ENCODE assay signal across 15 cellular contexts in genomic region chr17:61253937-61254677, GRCh38.
DNase-seq lines count a peak whose midpoint lies in the region; FAIRE-seq and TF ChIP-seq lines count a peak whose summit lies in the region.
"Had no signal": no experiment of that assay in that cellular context is flagged by ENCODE, and none has a peak within 500 bp of the region (broad histone marks: within the 10 kb centered on the region; RNA-seq: fewer than 3 reads in every experiment).

No MANE protein-coding gene starts in this region.

- intact Hi-C loops in CD14-positive monocyte (cut with micrococcal nuclease) = loop anchor here in 1 of 2 donors (5.0 kb wide), 1 partner anchor 117 kb away; no protein-coding TSS in a partner anchor

- peak overlapping the region; percentile 76 to 93 for H3K27ac ChIP-seq in coronary artery

- no peak for TF ChIP-seq CTCF in CD14-positive monocyte (IDR thresholded peaks at IDR 0.05)
- TF ChIP-seq CTCF in HFFc6 (IDR thresholded peaks at IDR 0.05) = no peak
- TF ChIP-seq CTCF in coronary artery (IDR thresholded peaks at IDR 0.05) = no peak
- TF ChIP-seq CTCF in neural crest cell (conservative IDR thresholded peaks at IDR 0.05) = no peak

- H3K36me3 Mint-ChIP-seq in CD14-positive monocyte = no peaks in the 10 kb centered on the region
- no peaks in the 10 kb centered on the region for H3K36me3 Mint-ChIP-seq in HFFc6 (ENCODE audit: low read depth)
- no peaks in the 10 kb centered on the region for H3K36me3 Mint-ChIP-seq in neural crest cell (ENCODE audit: low read depth)
- H3K36me3 Mint-ChIP-seq: activated CD4-positive, alpha-beta memory T cell treated with anti-CD3 and anti-CD28 coated beads for 36 hours had no signal

- no peak overlapping the region for H3K4me3 ChIP-seq in coronary artery

- DNase-seq in CD14-positive monocyte (ENCODE audit: low spot score) (no peak), HFFc6 (no peak), coronary artery (ENCODE audit: low spot score) (no peak), neural crest cell (ENCODE audit: low read depth, low spot score) (no peak), C1 segment of cervical spinal cord (lab: John Stamatoyannopoulos, UW) (no peak), hypothalamus (lab: John Stamatoyannopoulos, UW) (no peak), HTR-8/SVneo (ENCODE audit: insufficient read length, low spot score) (no peak), ureter (ENCODE audit: low spot score) (no peak)
- DNase-seq: activated CD4-positive, alpha-beta memory T cell treated with anti-CD3 and anti-CD28 coated beads for 36 hours; activated naive CD8-positive, alpha-beta T cell treated with anti-CD3 and anti-CD28 coated beads, Interleukin-2, amount 10 ng/mL, durations not matched to agents 7 days and 5 days; activated T-cell treated with anti-CD3 and anti-CD28 coated beads, Interleukin-2, amount 50 U/mL, for 24 hours; NCI-H1092; substantia nigra; T-cell had no signal

- FAIRE-seq in HTR-8/SVneo (lab: Jason Lieb, UNC) = no peak

- H3K27ac Mint-ChIP-seq in CD14-positive monocyte (peak overlapping the region in 5 of 7 donors; percentile 15 to 71 (median 63)), HFFc6 (peak overlapping the region; percentile 34; the same call in 1 of the 2 replicates), neural crest cell (ENCODE audit: unreplicated experiment) (peak overlapping the region; percentile 8)
- H3K27ac Mint-ChIP-seq: activated CD4-positive, alpha-beta memory T cell treated with anti-CD3 and anti-CD28 coated beads for 36 hours; activated naive CD8-positive, alpha-beta T cell treated with anti-CD3 and anti-CD28 coated beads, Interleukin-2, amount 10 ng/mL, durations not matched to agents 7 days and 5 days; activated T-cell treated with anti-CD3 and anti-CD28 coated beads, Interleukin-2, amount 50 U/mL, for 24 hours; T-cell had no signal

- no peak overlapping the region for H3K4me3 Mint-ChIP-seq in CD14-positive monocyte
- no peak overlapping the region for H3K4me3 Mint-ChIP-seq in HFFc6
- no peak overlapping the region for H3K4me3 Mint-ChIP-seq in neural crest cell
- H3K4me3 Mint-ChIP-seq: activated CD4-positive, alpha-beta memory T cell treated with anti-CD3 and anti-CD28 coated beads for 36 hours; activated naive CD8-positive, alpha-beta T cell treated with anti-CD3 and anti-CD28 coated beads, Interleukin-2, amount 10 ng/mL, durations not matched to agents 7 days and 5 days; activated T-cell treated with anti-CD3 and anti-CD28 coated beads, Interleukin-2, amount 50 U/mL, for 24 hours; central memory CD8-positive, alpha-beta T cell; T-cell had no signal

- H3K27me3 Mint-ChIP-seq in CD14-positive monocyte (ENCODE audit: low read depth in 3 of 3) (peaks cover 0 to 4% (median 3%) of the 10 kb centered on the region in 3 donors), HFFc6 (ENCODE audit: insufficient read depth) (no peaks in the 10 kb centered on the region; the same call in 1 of the 2 replicates), neural crest cell (ENCODE audit: low read depth) (no peaks in the 10 kb centered on the region)
- H3K27me3 Mint-ChIP-seq: activated CD4-positive, alpha-beta memory T cell treated with anti-CD3 and anti-CD28 coated beads for 36 hours; activated naive CD8-positive, alpha-beta T cell treated with anti-CD3 and anti-CD28 coated beads, Interleukin-2, amount 10 ng/mL, durations not matched to agents 7 days and 5 days; activated T-cell treated with anti-CD3 and anti-CD28 coated beads, Interleukin-2, amount 50 U/mL, for 24 hours; central memory CD8-positive, alpha-beta T cell; T-cell had no signal

- H3K4me1 Mint-ChIP-seq in CD14-positive monocyte = peaks cover 54% of the 10 kb centered on the region
- peaks cover 57% of the 10 kb centered on the region for H3K4me1 Mint-ChIP-seq in HFFc6 (ENCODE audit: low read depth)
- H3K4me1 Mint-ChIP-seq in neural crest cell = peaks cover 42% of the 10 kb centered on the region
- H3K4me1 Mint-ChIP-seq: central memory CD8-positive, alpha-beta T cell had no signal

- peaks cover 0 to 2% (median 0%) of the 10 kb centered on the region in 7 donors for H3K9me3 Mint-ChIP-seq in CD14-positive monocyte
- H3K9me3 Mint-ChIP-seq in HFFc6 = no peaks in the 10 kb centered on the region
- no peaks in the 10 kb centered on the region for H3K9me3 Mint-ChIP-seq in neural crest cell
- H3K9me3 Mint-ChIP-seq: activated CD4-positive, alpha-beta memory T cell treated with anti-CD3 and anti-CD28 coated beads for 36 hours; activated naive CD8-positive, alpha-beta T cell treated with anti-CD3 and anti-CD28 coated beads, Interleukin-2, amount 10 ng/mL, durations not matched to agents 7 days and 5 days; activated T-cell treated with anti-CD3 and anti-CD28 coated beads, Interleukin-2, amount 50 U/mL, for 24 hours; central memory CD8-positive, alpha-beta T cell; T-cell had no signal

Comparison
In these comparisons a context has a peak if more than half of its experiments do, and no peak if none do; other contexts are left out.
1. H3K27ac Mint-ChIP-seq: peak in every context shown above with its lines; median percentile 63 in CD14-positive monocyte; 34 in HFFc6; 8 in neural crest cell.